In genomic region chr6:93568169-93568568, GRCh38 we compare ENCODE assay signal across 27 cellular contexts.
"Had no signal": no experiment of that assay in that cellular context is flagged by ENCODE, and none has a peak within 500 bp of the region (broad histone marks: within the 10 kb centered on the region; RNA-seq: fewer than 3 reads in every experiment).

No MANE protein-coding gene starts in this region.

- H3K27me3 Mint-ChIP-seq: central memory CD8-positive, alpha-beta T cell; dendritic cell treated with granulocyte-macrophage colony-stimulating factor and Interleukin-4, amounts not matched to agents 40 ng/mL and 50 ng/mL, for 4 days; memory B cell had no signal

- H3K4me3 Mint-ChIP-seq: central memory CD8-positive, alpha-beta T cell; dendritic cell treated with granulocyte-macrophage colony-stimulating factor and Interleukin-4, amounts not matched to agents 40 ng/mL and 50 ng/mL, for 4 days; memory B cell; natural killer cell; stimulated activated effector memory CD8-positive, alpha-beta T cell treated with anti-CD3 and anti-CD28 coated beads, Interleukin-12 subunit alpha, Interleukin-12 subunit beta, amount 100 ng/mL, for 72 hours had no signal

- H3K9me3 Mint-ChIP-seq: dendritic cell treated with granulocyte-macrophage colony-stimulating factor and Interleukin-4, amounts not matched to agents 40 ng/mL and 50 ng/mL, for 4 days had no signal

- H3K36me3 ChIP-seq: colonic mucosa, esophagus squamous epithelium, ovary, stomach, tibial artery, upper lobe of right lung, uterus had no signal

- ATAC-seq: left lobe of liver; natural killer cell; psoas muscle; sciatic nerve; stimulated activated effector memory CD8-positive, alpha-beta T cell treated with anti-CD3 and anti-CD28 coated beads, Interleukin-12 subunit alpha, Interleukin-12 subunit beta, amount 100 ng/mL, for 72 hours; upper lobe of right lung had no signal

- H3K4me1 ChIP-seq: colonic mucosa, esophagus squamous epithelium, psoas muscle, stomach, tibial artery, upper lobe of right lung, uterus had no signal

- H3K36me3 Mint-ChIP-seq: memory B cell; natural killer cell; stimulated activated effector memory CD8-positive, alpha-beta T cell treated with anti-CD3 and anti-CD28 coated beads, Interleukin-12 subunit alpha, Interleukin-12 subunit beta, amount 100 ng/mL, for 72 hours had no signal

- H3K4me1 Mint-ChIP-seq: central memory CD8-positive, alpha-beta T cell; memory B cell; natural killer cell; stimulated activated effector memory CD8-positive, alpha-beta T cell treated with anti-CD3 and anti-CD28 coated beads, Interleukin-12 subunit alpha, Interleukin-12 subunit beta, amount 100 ng/mL, for 72 hours had no signal

- H3K4me3 ChIP-seq: colonic mucosa, esophagus squamous epithelium, lung, ovary, psoas muscle, stomach, testis, tibial artery, upper lobe of right lung, uterus had no signal

- H3K27ac Mint-ChIP-seq: dendritic cell treated with granulocyte-macrophage colony-stimulating factor and Interleukin-4, amounts not matched to agents 40 ng/mL and 50 ng/mL, for 4 days; memory B cell; natural killer cell; stimulated activated effector memory CD8-positive, alpha-beta T cell treated with anti-CD3 and anti-CD28 coated beads, Interleukin-12 subunit alpha, Interleukin-12 subunit beta, amount 100 ng/mL, for 72 hours had no signal

- DNase-seq: colonic mucosa; effector CD8-positive, alpha-beta T cell; esophagus squamous epithelium; foreskin melanocyte; head of caudate nucleus; kidney; midbrain; natural killer cell; occipital lobe; ovary; psoas muscle; stimulated activated CD4-positive, alpha-beta T cell treated with anti-CD3 and anti-CD28 coated beads, Interleukin-2, amount 100 ng/mL, for 24 hours; stimulated activated CD4-positive, alpha-beta T cell treated with anti-CD3 and anti-CD28 coated beads, Interleukin-4, amount 100 ng/mL, for 24 hours; stimulated activated naive CD4-positive, alpha-beta T cell treated with Interleukin-2 at 50 U/mL for 16 hours; stomach; substantia nigra; testis; tibial artery; upper lobe of right lung; uterus had no signal

- H3K9me3 ChIP-seq: colonic mucosa, esophagus squamous epithelium, ovary, psoas muscle, stomach, testis, tibial artery, upper lobe of right lung, uterus had no signal

- H3K27ac ChIP-seq: colonic mucosa, esophagus squamous epithelium, ovary, psoas muscle, testis, tibial artery, upper lobe of right lung, uterus had no signal

- H3K27me3 ChIP-seq: colonic mucosa, esophagus squamous epithelium, ovary, stomach, testis, tibial artery, upper lobe of right lung, uterus had no signal
